In the genomic region with DNA sequence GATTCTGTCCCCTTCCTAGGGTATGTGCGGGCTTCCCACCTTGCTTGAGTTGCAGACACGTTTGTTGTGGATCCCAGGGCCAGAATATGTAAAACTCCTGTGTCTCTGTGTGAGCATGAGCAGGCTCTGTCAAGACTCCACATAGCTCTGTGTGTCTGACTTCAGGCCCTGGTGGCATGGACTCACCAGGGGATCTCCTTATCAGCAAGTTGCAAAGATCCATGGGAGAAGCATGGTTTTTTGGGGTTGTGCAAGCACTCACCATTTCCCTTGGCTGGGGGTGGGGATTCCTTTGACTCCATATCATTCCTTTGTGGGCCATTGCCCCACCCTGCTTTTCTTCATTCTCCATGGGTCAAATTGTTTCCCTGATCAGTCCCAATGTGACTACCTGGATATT, we compare ENCODE assay signal across 1 cellular context.
TF ChIP-seq lines count a peak whose summit lies in the region.

No MANE protein-coding gene starts in this region.

TF ChIP-seq in GM23338, 12 proteins besides CTCF, POLR2A, EP300 and RAD21:
- TF ChIP-seq, protein P1, sequence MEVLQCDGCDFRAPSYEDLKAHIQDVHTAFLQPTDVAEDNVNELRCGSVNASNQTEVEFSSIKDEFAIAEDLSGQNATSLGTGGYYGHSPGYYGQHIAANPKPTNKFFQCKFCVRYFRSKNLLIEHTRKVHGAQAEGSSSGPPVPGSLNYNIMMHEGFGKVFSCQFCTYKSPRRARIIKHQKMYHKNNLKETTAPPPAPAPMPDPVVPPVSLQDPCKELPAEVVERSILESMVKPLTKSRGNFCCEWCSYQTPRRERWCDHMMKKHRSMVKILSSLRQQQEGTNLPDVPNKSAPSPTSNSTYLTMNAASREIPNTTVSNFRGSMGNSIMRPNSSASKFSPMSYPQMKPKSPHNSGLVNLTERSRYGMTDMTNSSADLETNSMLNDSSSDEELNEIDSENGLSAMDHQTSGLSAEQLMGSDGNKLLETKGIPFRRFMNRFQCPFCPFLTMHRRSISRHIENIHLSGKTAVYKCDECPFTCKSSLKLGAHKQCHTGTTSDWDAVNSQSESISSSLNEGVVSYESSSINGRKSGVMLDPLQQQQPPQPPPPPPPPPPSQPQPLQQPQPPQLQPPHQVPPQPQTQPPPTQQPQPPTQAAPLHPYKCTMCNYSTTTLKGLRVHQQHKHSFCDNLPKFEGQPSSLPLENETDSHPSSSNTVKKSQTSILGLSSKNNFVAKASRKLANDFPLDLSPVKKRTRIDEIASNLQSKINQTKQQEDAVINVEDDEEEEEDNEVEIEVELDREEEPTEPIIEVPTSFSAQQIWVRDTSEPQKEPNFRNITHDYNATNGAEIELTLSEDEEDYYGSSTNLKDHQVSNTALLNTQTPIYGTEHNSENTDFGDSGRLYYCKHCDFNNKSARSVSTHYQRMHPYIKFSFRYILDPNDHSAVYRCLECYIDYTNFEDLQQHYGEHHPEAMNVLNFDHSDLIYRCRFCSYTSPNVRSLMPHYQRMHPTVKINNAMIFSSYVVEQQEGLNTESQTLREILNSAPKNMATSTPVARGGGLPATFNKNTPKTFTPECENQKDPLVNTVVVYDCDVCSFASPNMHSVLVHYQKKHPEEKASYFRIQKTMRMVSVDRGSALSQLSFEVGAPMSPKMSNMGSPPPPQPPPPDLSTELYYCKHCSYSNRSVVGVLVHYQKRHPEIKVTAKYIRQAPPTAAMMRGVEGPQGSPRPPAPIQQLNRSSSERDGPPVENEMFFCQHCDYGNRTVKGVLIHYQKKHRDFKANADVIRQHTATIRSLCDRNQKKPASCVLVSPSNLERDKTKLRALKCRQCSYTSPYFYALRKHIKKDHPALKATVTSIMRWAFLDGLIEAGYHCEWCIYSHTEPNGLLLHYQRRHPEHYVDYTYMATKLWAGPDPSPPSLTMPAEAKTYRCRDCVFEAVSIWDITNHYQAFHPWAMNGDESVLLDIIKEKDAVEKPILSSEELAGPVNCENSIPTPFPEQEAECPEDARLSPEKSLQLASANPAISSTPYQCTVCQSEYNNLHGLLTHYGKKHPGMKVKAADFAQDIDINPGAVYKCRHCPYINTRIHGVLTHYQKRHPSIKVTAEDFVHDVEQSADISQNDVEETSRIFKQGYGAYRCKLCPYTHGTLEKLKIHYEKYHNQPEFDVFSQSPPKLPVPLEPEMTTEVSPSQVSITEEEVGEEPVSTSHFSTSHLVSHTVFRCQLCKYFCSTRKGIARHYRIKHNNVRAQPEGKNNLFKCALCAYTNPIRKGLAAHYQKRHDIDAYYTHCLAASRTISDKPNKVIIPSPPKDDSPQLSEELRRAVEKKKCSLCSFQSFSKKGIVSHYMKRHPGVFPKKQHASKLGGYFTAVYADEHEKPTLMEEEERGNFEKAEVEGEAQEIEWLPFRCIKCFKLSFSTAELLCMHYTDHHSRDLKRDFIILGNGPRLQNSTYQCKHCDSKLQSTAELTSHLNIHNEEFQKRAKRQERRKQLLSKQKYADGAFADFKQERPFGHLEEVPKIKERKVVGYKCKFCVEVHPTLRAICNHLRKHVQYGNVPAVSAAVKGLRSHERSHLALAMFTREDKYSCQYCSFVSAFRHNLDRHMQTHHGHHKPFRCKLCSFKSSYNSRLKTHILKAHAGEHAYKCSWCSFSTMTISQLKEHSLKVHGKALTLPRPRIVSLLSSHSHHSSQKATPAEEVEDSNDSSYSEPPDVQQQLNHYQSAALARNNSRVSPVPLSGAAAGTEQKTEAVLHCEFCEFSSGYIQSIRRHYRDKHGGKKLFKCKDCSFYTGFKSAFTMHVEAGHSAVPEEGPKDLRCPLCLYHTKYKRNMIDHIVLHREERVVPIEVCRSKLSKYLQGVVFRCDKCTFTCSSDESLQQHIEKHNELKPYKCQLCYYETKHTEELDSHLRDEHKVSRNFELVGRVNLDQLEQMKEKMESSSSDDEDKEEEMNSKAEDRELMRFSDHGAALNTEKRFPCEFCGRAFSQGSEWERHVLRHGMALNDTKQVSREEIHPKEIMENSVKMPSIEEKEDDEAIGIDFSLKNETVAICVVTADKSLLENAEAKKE (CRISPR knock-in tag; IDR thresholded peaks at IDR 0.05) = no peak
- TF ChIP-seq STAT1 (IDR thresholded peaks at IDR 0.05; ENCODE audit: unreplicated experiment) = no peak
- TF ChIP-seq, protein P2, sequence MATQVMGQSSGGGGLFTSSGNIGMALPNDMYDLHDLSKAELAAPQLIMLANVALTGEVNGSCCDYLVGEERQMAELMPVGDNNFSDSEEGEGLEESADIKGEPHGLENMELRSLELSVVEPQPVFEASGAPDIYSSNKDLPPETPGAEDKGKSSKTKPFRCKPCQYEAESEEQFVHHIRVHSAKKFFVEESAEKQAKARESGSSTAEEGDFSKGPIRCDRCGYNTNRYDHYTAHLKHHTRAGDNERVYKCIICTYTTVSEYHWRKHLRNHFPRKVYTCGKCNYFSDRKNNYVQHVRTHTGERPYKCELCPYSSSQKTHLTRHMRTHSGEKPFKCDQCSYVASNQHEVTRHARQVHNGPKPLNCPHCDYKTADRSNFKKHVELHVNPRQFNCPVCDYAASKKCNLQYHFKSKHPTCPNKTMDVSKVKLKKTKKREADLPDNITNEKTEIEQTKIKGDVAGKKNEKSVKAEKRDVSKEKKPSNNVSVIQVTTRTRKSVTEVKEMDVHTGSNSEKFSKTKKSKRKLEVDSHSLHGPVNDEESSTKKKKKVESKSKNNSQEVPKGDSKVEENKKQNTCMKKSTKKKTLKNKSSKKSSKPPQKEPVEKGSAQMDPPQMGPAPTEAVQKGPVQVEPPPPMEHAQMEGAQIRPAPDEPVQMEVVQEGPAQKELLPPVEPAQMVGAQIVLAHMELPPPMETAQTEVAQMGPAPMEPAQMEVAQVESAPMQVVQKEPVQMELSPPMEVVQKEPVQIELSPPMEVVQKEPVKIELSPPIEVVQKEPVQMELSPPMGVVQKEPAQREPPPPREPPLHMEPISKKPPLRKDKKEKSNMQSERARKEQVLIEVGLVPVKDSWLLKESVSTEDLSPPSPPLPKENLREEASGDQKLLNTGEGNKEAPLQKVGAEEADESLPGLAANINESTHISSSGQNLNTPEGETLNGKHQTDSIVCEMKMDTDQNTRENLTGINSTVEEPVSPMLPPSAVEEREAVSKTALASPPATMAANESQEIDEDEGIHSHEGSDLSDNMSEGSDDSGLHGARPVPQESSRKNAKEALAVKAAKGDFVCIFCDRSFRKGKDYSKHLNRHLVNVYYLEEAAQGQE (IDR thresholded peaks at IDR 0.05; ENCODE audit: unreplicated experiment) = no peak
- TF ChIP-seq ZNF114 (CRISPR knock-in tag; IDR thresholded peaks at IDR 0.05) = no peak
- TF ChIP-seq JUNB (IDR thresholded peaks at IDR 0.05; ENCODE audit: unreplicated experiment) = no peak
- no peak for TF ChIP-seq POLR2AphosphoS5 (IDR thresholded peaks at IDR 0.05; ENCODE audit: low read depth)
- TF ChIP-seq EZH2phosphoT487 (IDR thresholded peaks at IDR 0.05; ENCODE audit: unreplicated experiment) = no peak
